30 cellular contexts compared by ENCODE assay signal in the genomic region with DNA sequence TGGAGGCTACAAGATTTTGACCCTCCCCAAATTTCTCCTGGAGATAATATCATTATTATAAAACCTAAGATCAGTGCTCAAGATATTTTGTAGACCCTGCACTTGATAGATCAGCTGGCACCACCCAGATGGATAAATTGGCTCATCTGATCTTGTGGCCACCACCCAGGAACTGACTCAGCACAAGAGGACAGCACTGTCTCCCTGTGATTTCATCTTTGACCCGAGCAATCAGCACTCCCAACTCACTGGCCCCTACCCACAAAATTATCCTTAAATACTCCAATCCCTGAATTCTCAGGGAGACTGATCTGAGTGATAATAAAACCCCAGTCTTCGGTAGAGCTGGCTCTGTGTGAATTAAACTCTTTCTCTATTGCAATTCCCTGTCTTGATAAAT.
"Had no signal": no experiment of that assay in that cellular context is flagged by ENCODE, and none has a peak within 500 bp of the region (broad histone marks: within the 10 kb centered on the region; RNA-seq: fewer than 3 reads in every experiment).

No MANE protein-coding gene starts in this region.

- DNase-seq: activated CD4-positive, alpha-beta memory T cell treated with anti-CD3 and anti-CD28 coated beads for 36 hours; activated CD4-positive, alpha-beta T cell treated with anti-CD3 and anti-CD28 coated beads for 36 hours; activated CD4-positive, alpha-beta T cell treated with anti-CD3 and anti-CD28 coated beads, Interleukin-2, amount 50 U/mL, for 1 hour; activated CD8-positive, alpha-beta memory T cell treated with anti-CD3 and anti-CD28 coated beads, Interleukin-2, amount 50 U/mL, for 4 hours; activated effector memory CD4-positive, alpha-beta T cell treated with Interleukin-2 at 50 U/mL for 16 hours; activated naive CD4-positive, alpha-beta T cell treated with anti-CD3 and anti-CD28 coated beads, Interleukin-2, amount 10 ng/mL, durations not matched to agents 7 days and 5 days; activated naive CD8-positive, alpha-beta T cell treated with anti-CD3 and anti-CD28 coated beads, Interleukin-2, amount 50 U/mL, for 24 hours; activated T-cell treated with anti-CD3 and anti-CD28 coated beads, Interleukin-2, amount 50 U/mL, for 48 hours; anterior cingulate cortex; caudate nucleus; cerebellar nuclear complex; KG1; MM.1S; MV-4-11; NCI-H1092; NCI-H1436 treated with DMSO at 0.1 percent for 48 hours; NCI-H1694 treated with DMSO at 0.1 percent for 48 hours; NCI-H2029; NCI-H345; NCI-H524 treated with DMSO at 0.1 percent for 48 hours; NCI-H748 treated with DMSO at 0.1 percent for 48 hours; SHP77; SK-N-SH had no signal

- H3K9me3 ChIP-seq: SJSA1 had no signal

- H3K27ac ChIP-seq: SJSA1 had no signal

- H3K27me3 ChIP-seq: SJSA1 had no signal

- H3K4me1 ChIP-seq: SJSA1 had no signal

- H3K36me3 Mint-ChIP-seq: activated CD4-positive, alpha-beta memory T cell treated with anti-CD3 and anti-CD28 coated beads for 36 hours; activated naive CD4-positive, alpha-beta T cell treated with anti-CD3 and anti-CD28 coated beads, Interleukin-2, amount 10 ng/mL, durations not matched to agents 7 days and 5 days; brain had no signal

- H3K27ac Mint-ChIP-seq: activated CD4-positive, alpha-beta memory T cell treated with anti-CD3 and anti-CD28 coated beads for 36 hours; activated CD4-positive, alpha-beta T cell treated with anti-CD3 and anti-CD28 coated beads for 36 hours; activated naive CD4-positive, alpha-beta T cell treated with anti-CD3 and anti-CD28 coated beads, Interleukin-2, amount 10 ng/mL, durations not matched to agents 7 days and 5 days; activated naive CD8-positive, alpha-beta T cell; activated naive CD8-positive, alpha-beta T cell treated with anti-CD3 and anti-CD28 coated beads, Interleukin-2, amount 50 U/mL, for 24 hours; brain; T-helper 1 cell treated with Interleukin-12 subunit alpha and Interleukin-12 subunit beta and Interleukin-4 antibody, amounts not matched to agents 30 μg/mL and 1 μg/mL, for 36 hours; T-helper 2 cell treated with Interferon-gamma antibody and Interleukin-4, amounts not matched to agents 5 μg/mL and 100 μg/mL, for 36 hours; WTC11 had no signal

- H3K27me3 Mint-ChIP-seq: brain had no signal

- ATAC-seq: activated CD4-positive, alpha-beta T cell treated with anti-CD3 and anti-CD28 coated beads for 36 hours; activated CD4-positive, CD25-positive, alpha-beta regulatory T cell treated with anti-CD3 and anti-CD28 coated beads, Interleukin-2, amount 50 U/mL, for 24 hours; activated naive CD8-positive, alpha-beta T cell treated with anti-CD3 and anti-CD28 coated beads, Interleukin-2, amount 50 U/mL, for 24 hours; WTC11 had no signal

- H3K36me3 ChIP-seq: SJSA1 had no signal

- H3K4me2 ChIP-seq: SK-N-SH had no signal

- H3K4me3 Mint-ChIP-seq: activated CD4-positive, alpha-beta memory T cell treated with anti-CD3 and anti-CD28 coated beads for 36 hours; activated CD4-positive, alpha-beta T cell treated with anti-CD3 and anti-CD28 coated beads for 36 hours; activated naive CD4-positive, alpha-beta T cell treated with anti-CD3 and anti-CD28 coated beads, Interleukin-2, amount 10 ng/mL, durations not matched to agents 7 days and 5 days; activated naive CD8-positive, alpha-beta T cell; activated naive CD8-positive, alpha-beta T cell treated with anti-CD3 and anti-CD28 coated beads, Interleukin-2, amount 50 U/mL, for 24 hours; brain; T-helper 1 cell treated with Interleukin-12 subunit alpha and Interleukin-12 subunit beta and Interleukin-4 antibody, amounts not matched to agents 30 μg/mL and 1 μg/mL, for 36 hours; T-helper 2 cell treated with Interferon-gamma antibody and Interleukin-4, amounts not matched to agents 5 μg/mL and 100 μg/mL, for 36 hours; WTC11 had no signal

- H3K9ac ChIP-seq: SK-N-SH had no signal

- H3K4me3 ChIP-seq: SJSA1 had no signal

- H3K4me1 Mint-ChIP-seq: activated CD4-positive, alpha-beta T cell treated with anti-CD3 and anti-CD28 coated beads for 36 hours; activated naive CD4-positive, alpha-beta T cell treated with anti-CD3 and anti-CD28 coated beads, Interleukin-2, amount 10 ng/mL, durations not matched to agents 7 days and 5 days had no signal
